In genomic region chr6:30396833-30397479, GRCh38 we compare ENCODE assay signal across 8 cellular contexts. TPM values are rescaled to one million over a fixed set of nuclear protein-coding genes. Genes with fewer than 3 reads are reported as not detected.
DNase-seq lines count a peak whose midpoint lies in the region; ATAC-seq and TF ChIP-seq lines count a peak whose summit lies in the region.

No MANE protein-coding gene starts in this region.

- no peaks in the 10 kb centered on the region for H3K36me3 Mint-ChIP-seq in chondrocyte (ENCODE audit: low read depth)

- ATAC-seq in HG02610 (IDR thresholded peaks at IDR 0.05; ENCODE audit: unreplicated experiment) (peak; percentile 75), left lobe of liver (peak; percentile 99), HG03565 (IDR thresholded peaks at IDR 0.05; ENCODE audit: unreplicated experiment) (no peak)

- TF ChIP-seq CTCF in chondrocyte (IDR thresholded peaks at IDR 0.05): peak; percentile 97

- no peak overlapping the region for H3K27ac Mint-ChIP-seq in chondrocyte (ENCODE audit: unreplicated experiment)

- H3K27me3 Mint-ChIP-seq in chondrocyte (ENCODE audit: low read depth): peaks cover 53% of the 10 kb centered on the region

- peaks cover 5% of the 10 kb centered on the region for H3K4me1 Mint-ChIP-seq in chondrocyte (ENCODE audit: low read depth)

- DNase-seq in DMS153 (lab: John Stamatoyannopoulos, UW) (peak; percentile 62), NCI-H446 (lab: John Stamatoyannopoulos, UW) (peak; percentile 23 to 83), chondrocyte (ENCODE audit: low spot score) (peak; percentile 91), left lobe of liver (ENCODE audit: low spot score) (peak; percentile 81)
- DNase-seq in activated CD4-positive, alpha-beta T cell treated with anti-CD3 and anti-CD28 coated beads for 48 hours: peak; percentile 93
- DNase-seq in stimulated activated CD4-positive, alpha-beta T cell treated with anti-CD3 and anti-CD28 coated beads, Interleukin-4, amount 100 ng/mL, for 4 hours: peak; percentile 79 to 89

- no peaks in the 10 kb centered on the region for H3K9me3 Mint-ChIP-seq in chondrocyte (ENCODE audit: low read depth)

- no peak overlapping the region for H3K4me3 Mint-ChIP-seq in chondrocyte (ENCODE audit: unreplicated experiment)

RNA-seq across cellular contexts. Expression of gene RPP21, which starts 52.0 kb away (rescaled TPM):
- 38.4 to 41.8 TPM (median 39.7 TPM) in 3 replicates for total RNA-seq in chondrocyte
- total RNA-seq in left lobe of liver: 16.1 TPM
